Comparison of ENCODE assay signal across 11 cellular contexts in the genomic region with DNA sequence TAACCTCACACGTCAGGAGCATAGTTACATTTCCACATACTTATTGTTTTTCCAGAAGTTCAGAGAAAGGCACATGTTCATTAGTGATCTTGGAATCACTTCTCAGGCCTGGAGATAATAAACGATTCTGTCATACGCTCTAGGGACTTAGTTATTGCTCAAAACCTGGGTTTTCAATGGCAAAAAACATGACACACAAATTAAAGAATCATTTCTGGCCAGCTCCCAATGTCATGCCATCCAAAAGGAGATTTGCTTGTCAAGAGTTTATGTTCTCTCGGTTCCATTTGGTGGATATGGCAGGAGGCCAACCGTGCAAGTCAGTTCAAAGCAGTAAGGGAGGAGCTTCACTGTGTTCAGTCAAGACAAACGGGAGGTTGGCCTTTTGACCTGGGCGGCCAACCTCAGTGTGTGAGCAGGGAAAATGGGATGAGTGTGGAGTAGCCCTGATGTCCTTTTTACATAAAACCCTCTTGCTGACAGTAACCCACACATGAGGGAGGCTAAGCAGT.
A peak's percentile ranks its signal among the peaks of the same experiment; 100 is the strongest.
DNase-seq lines count a peak whose midpoint lies in the region; ATAC-seq and TF ChIP-seq lines count a peak whose summit lies in the region.
"Had no signal": no experiment of that assay in that cellular context is flagged by ENCODE, and none has a peak within 500 bp of the region (broad histone marks: within the 10 kb centered on the region; RNA-seq: fewer than 3 reads in every experiment).

No MANE protein-coding gene starts in this region.

- BruUV-seq in MCF 10A (replicated peaks; lab: Mats Ljungman, UMichigan), result no TSS peak

- 60% methylated on average over 7 of the region's 7 CpGs for WGBS in liver

- H3K4me1 Mint-ChIP-seq in MCF 10A (ENCODE audit: insufficient read depth, unreplicated experiment), result peaks cover 10% of the 10 kb centered on the region

- TF ChIP-seq CTCF in MCF 10A (IDR thresholded peaks at IDR 0.05; ENCODE audit: unreplicated experiment) (no peak), breast epithelium (IDR thresholded peaks at IDR 0.05) (no peak), epithelial cell of proximal tubule (conservative IDR thresholded peaks at IDR 0.05; ENCODE audit: low read depth, low read length) (no peak), liver (IDR thresholded peaks at IDR 0.05; ENCODE audit: low read depth, low read length, missing input control) (no peak)

- H3K4me3 Mint-ChIP-seq in MCF 10A (ENCODE audit: unreplicated experiment), result no peak overlapping the region

- H3K27ac Mint-ChIP-seq in MCF 10A (ENCODE audit: low read depth, unreplicated experiment), result peak overlapping the region; percentile 17
- no peak overlapping the region for H3K27ac Mint-ChIP-seq in activated naive CD4-positive, alpha-beta T cell treated with anti-CD3 and anti-CD28 coated beads, Interleukin-2, amount 50 U/mL, for 72 hours

- TF ChIP-seq POLR2A in breast epithelium (IDR thresholded peaks at IDR 0.05), result no peak
- TF ChIP-seq POLR2A in GM18505 (IDR thresholded peaks at IDR 0.05; ENCODE audit: borderline replicate concordance, extremely low read depth, insufficient read depth, insufficient read length), result no peak

- H3K36me3 ChIP-seq in breast epithelium, result no peaks in the 10 kb centered on the region
- no peaks in the 10 kb centered on the region for H3K36me3 ChIP-seq in liver (ENCODE audit: control insufficient read depth in 4 of 4, insufficient read depth in 3 of 4, low read depth in 1 of 4, low read length in 3 of 4)

- no peak for ATAC-seq in activated naive CD4-positive, alpha-beta T cell treated with anti-CD3 and anti-CD28 coated beads, Interleukin-2, amount 50 U/mL, for 72 hours
- ATAC-seq in GM18505 (IDR thresholded peaks at IDR 0.05; ENCODE audit: unreplicated experiment), result no peak
- ATAC-seq in HG02588 (IDR thresholded peaks at IDR 0.05; ENCODE audit: unreplicated experiment), result no peak
- ATAC-seq in GM19467 (IDR thresholded peaks at IDR 0.05; ENCODE audit: unreplicated experiment), result no peak

- H3K27ac ChIP-seq in breast epithelium (no peak overlapping the region), liver (ENCODE audit: low read depth in 1 of 2, low read length in 2 of 2) (no peak overlapping the region)

- no peaks in the 10 kb centered on the region for H3K9me3 Mint-ChIP-seq in MCF 10A (ENCODE audit: unreplicated experiment)
- H3K9me3 Mint-ChIP-seq in activated naive CD4-positive, alpha-beta T cell treated with anti-CD3 and anti-CD28 coated beads, Interleukin-2, amount 50 U/mL, for 72 hours, result no peaks in the 10 kb centered on the region

- H3K4me3 ChIP-seq in breast epithelium, result no peak overlapping the region
- no peak overlapping the region for H3K4me3 ChIP-seq in epithelial cell of proximal tubule (ENCODE audit: low read depth, low read length)
- no peak overlapping the region for H3K4me3 ChIP-seq in liver (ENCODE audit: low read depth in 1 of 3, low read length in 3 of 3)

- H3K27me3 ChIP-seq in breast epithelium (no peaks in the 10 kb centered on the region), liver (ENCODE audit: control insufficient read depth in 4 of 4, insufficient read depth in 4 of 4, low read length in 3 of 4) (no peaks in the 10 kb centered on the region)

- no peak overlapping the region for H3K9ac ChIP-seq in liver (ENCODE audit: low read depth in 1 of 2, low read length in 2 of 2)

- POLR2A ChIA-PET in MCF 10A (lab: Yijun Ruan, JAX), result interaction anchor here (0.6 to 1.0 kb wide), 2 partner anchors 10 to 119 kb away, joined by 3 to 5 read pairs; no protein-coding TSS in a partner anchor

- H3K9me3 ChIP-seq in breast epithelium (no peaks in the 10 kb centered on the region), liver (ENCODE audit: control insufficient read depth in 4 of 4, low read length in 3 of 4) (no peaks in the 10 kb centered on the region)

- peak; percentile 83 for DNase-seq in MCF 10A (ENCODE audit: unreplicated experiment)
- no peak for DNase-seq in breast epithelium (ENCODE audit: low spot score in 2 of 2)
- peak; percentile 66 for DNase-seq in epithelial cell of proximal tubule (ENCODE audit: low read depth)
- no peak for DNase-seq in activated naive CD4-positive, alpha-beta T cell treated with anti-CD3 and anti-CD28 coated beads, Interleukin-2, amount 50 U/mL, for 72 hours (ENCODE audit: low spot score in 2 of 2)
- DNase-seq: NK-92 treated with Interleukin-12 subunit alpha and Interleukin-12 subunit beta, amount 100 ng/mL, for 24 hours; stimulated activated naive CD4-positive, alpha-beta T cell; T-helper 2 cell had no signal

- CTCF ChIA-PET in MCF 10A (lab: Yijun Ruan, JAX), result interaction anchor here (0.6 kb wide), 1 partner anchor 46 kb away, joined by 3 read pairs; no protein-coding TSS in a partner anchor

- no peaks in the 10 kb centered on the region for H3K27me3 Mint-ChIP-seq in MCF 10A (ENCODE audit: insufficient read depth, unreplicated experiment)

- H3K4me1 ChIP-seq in breast epithelium (no peaks in the 10 kb centered on the region), liver (ENCODE audit: control insufficient read depth in 4 of 4, insufficient read depth in 4 of 4, low read length in 3 of 4) (no peaks in the 10 kb centered on the region)

- intact Hi-C loops in MCF 10A (cut with micrococcal nuclease), result no loop called here
- intact Hi-C loops in breast epithelium (cut with DNase I; ENCODE audit: low total_unique reads), result no loop called here

- H3K36me3 Mint-ChIP-seq in MCF 10A (ENCODE audit: insufficient read depth, unreplicated experiment), result no peaks in the 10 kb centered on the region
- H3K36me3 Mint-ChIP-seq in activated naive CD4-positive, alpha-beta T cell treated with anti-CD3 and anti-CD28 coated beads, Interleukin-2, amount 50 U/mL, for 72 hours, result no peaks in the 10 kb centered on the region

- no peak for TF ChIP-seq RAD21 in liver (IDR thresholded peaks at IDR 0.05)

TF ChIP-seq in liver, 16 proteins besides CTCF, POLR2A, EP300 and RAD21:
- TF ChIP-seq NR2F2 (IDR thresholded peaks at IDR 0.05) (peak; percentile 34), EGR1 (IDR thresholded peaks at IDR 0.05; ENCODE audit: low read depth in 2 of 2) (no peak), ZBTB33 (IDR thresholded peaks at IDR 0.05) (no peak), HNF4A (conservative IDR thresholded peaks at IDR 0.05) (no peak), YY1 (IDR thresholded peaks at IDR 0.05) (no peak)
- TF ChIP-seq, protein P1, sequence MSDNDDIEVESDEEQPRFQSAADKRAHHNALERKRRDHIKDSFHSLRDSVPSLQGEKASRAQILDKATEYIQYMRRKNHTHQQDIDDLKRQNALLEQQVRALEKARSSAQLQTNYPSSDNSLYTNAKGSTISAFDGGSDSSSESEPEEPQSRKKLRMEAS (IDR thresholded peaks at IDR 0.05), result no peak

Comparison
In these comparisons a context has a peak if more than half of its experiments do, and no peak if none do; other contexts are left out.
1. DNase-seq: peak in MCF 10A (single experiment) and epithelial cell of proximal tubule (single experiment); none in breast epithelium (0 of 2) and activated naive CD4-positive, alpha-beta T cell treated with anti-CD3 and anti-CD28 coated beads, Interleukin-2, amount 50 U/mL, for 72 hours (0 of 2).